13 cellular contexts compared by ENCODE assay signal in the genomic region with DNA sequence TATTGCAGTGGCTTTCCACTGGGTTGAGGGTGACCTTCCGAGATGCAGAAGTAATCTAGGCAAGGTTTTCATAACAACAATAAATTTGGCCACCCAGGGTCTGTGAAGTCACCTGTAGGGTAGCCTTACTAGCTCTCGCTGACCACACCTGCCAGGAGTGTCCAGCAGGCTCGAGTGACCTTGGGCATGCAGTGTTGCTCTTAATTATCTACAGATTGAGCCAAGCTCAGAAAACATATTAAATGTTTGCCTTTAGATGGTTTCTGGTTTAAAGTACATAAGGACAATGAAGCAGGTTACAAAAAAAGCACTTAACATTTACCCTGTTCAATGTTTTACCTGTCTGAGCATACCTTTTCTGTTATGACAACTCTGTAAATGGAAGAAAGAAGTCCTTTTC. TPM values are rescaled to one million over a fixed set of nuclear protein-coding genes. Genes with fewer than 3 reads are reported as not detected.
DNase-seq lines count a peak whose midpoint lies in the region; ATAC-seq and TF ChIP-seq lines count a peak whose summit lies in the region.
"Had no signal": no experiment of that assay in that cellular context is flagged by ENCODE, and none has a peak within 500 bp of the region (broad histone marks: within the 10 kb centered on the region; RNA-seq: fewer than 3 reads in every experiment).

No MANE protein-coding gene starts in this region.

- intact Hi-C loops in CD8-positive, alpha-beta T cell (cut with DNase I, micrococcal nuclease) = no loop called here
- intact Hi-C loops in sigmoid colon (cut with DNase I) = loop anchor here (5.0 kb wide), 1 partner anchor 36 kb away; a partner anchor contains a TSS

- no peak overlapping the region for H3K4me3 ChIP-seq in CD8-positive, alpha-beta T cell (ENCODE audit: low read depth, low read length)
- H3K4me3 ChIP-seq in Loucy (ENCODE audit: low read length, poor library complexity, severe bottlenecking) (peak overlapping the region; percentile 23), sigmoid colon (no peak overlapping the region)

- peaks cover 47% of the 10 kb centered on the region for H3K79me2 ChIP-seq in Loucy (ENCODE audit: insufficient read depth, low read length)

- no peak for TF ChIP-seq POLR2A in sigmoid colon (IDR thresholded peaks at IDR 0.05)

- H3K4me1 ChIP-seq in CD8-positive, alpha-beta T cell (ENCODE audit: insufficient read depth, low read length) = peaks cover 27% of the 10 kb centered on the region
- H3K4me1 ChIP-seq in Loucy (ENCODE audit: insufficient read depth, low read length, poor library complexity, severe bottlenecking) (peaks cover 12% of the 10 kb centered on the region), sigmoid colon (peaks cover 0 to 38% (median 28%) of the 10 kb centered on the region in 4 donors)

- no peaks in the 10 kb centered on the region for H3K9me3 Mint-ChIP-seq in CD8-positive, alpha-beta T cell
- no peaks in the 10 kb centered on the region for H3K9me3 Mint-ChIP-seq in brain
- no peaks in the 10 kb centered on the region for H3K9me3 Mint-ChIP-seq in natural killer cell treated with Interleukin-12 subunit alpha and Interleukin-12 subunit beta and Interleukin-15 and Interleukin-18, amount 100 ng/mL, for 72 hours

- CTCF ChIA-PET in CD8-positive, alpha-beta T cell (lab: Charles Lee) = interaction anchor here (1.3 kb wide), 1 partner anchor 55 kb away, joined by 3 read pairs; no protein-coding TSS in a partner anchor

- H2AFZ ChIP-seq in Loucy (ENCODE audit: low read length) = no peak overlapping the region

- peaks cover 14% of the 10 kb centered on the region for H4K20me1 ChIP-seq in Loucy (ENCODE audit: insufficient read depth, low read length, poor library complexity, severe bottlenecking)

- TF ChIP-seq CTCF in CD8-positive, alpha-beta T cell (IDR thresholded peaks at IDR 0.05) = no peak
- TF ChIP-seq CTCF in Loucy (conservative IDR thresholded peaks at IDR 0.05; ENCODE audit: low read length) (no peak), brain (conservative IDR thresholded peaks at IDR 0.05) (no peak), sigmoid colon (IDR thresholded peaks at IDR 0.05) (no peak)

- WGBS in sigmoid colon, 2 donors = 87 to 90% methylated on average over 3 of the region's 3 CpGs

- H3K4me2 ChIP-seq in Loucy (ENCODE audit: low read depth, low read length, poor library complexity, severe bottlenecking) = peak overlapping the region; percentile 67

- H3K36me3 ChIP-seq in CD8-positive, alpha-beta T cell (ENCODE audit: insufficient read depth, low read length) = no peaks in the 10 kb centered on the region
- no peaks in the 10 kb centered on the region for H3K36me3 ChIP-seq in Loucy (ENCODE audit: insufficient read depth, low read length)
- no peaks in the 10 kb centered on the region for H3K36me3 ChIP-seq in sigmoid colon

- ATAC-seq in CD8-positive, alpha-beta T cell = no peak
- ATAC-seq in natural killer cell treated with Interleukin-12 subunit alpha and Interleukin-12 subunit beta and Interleukin-15 and Interleukin-18, amount 100 ng/mL, for 72 hours = no peak
- ATAC-seq in HG02571 (IDR thresholded peaks at IDR 0.05; ENCODE audit: unreplicated experiment) = no peak
- ATAC-seq in HG02938 (IDR thresholded peaks at IDR 0.05; ENCODE audit: unreplicated experiment) = no peak

- no peaks in the 10 kb centered on the region for H3F3A ChIP-seq in Loucy (ENCODE audit: low read depth)

- DNase-seq in CD8-positive, alpha-beta T cell = no peak
- no peak for DNase-seq in natural killer cell treated with Interleukin-12 subunit alpha and Interleukin-12 subunit beta and Interleukin-15 and Interleukin-18, amount 100 ng/mL, for 72 hours (ENCODE audit: low spot score)
- DNase-seq in sigmoid colon = no peak
- no peak for DNase-seq in KG1 (lab: John Stamatoyannopoulos, UW)
- DNase-seq: cortex of kidney, hippocampal formation, NCI-H1930, NCI-H526 treated with DMSO at 0.1 percent for 48 hours had no signal

- no peak overlapping the region for H3K27ac Mint-ChIP-seq in CD8-positive, alpha-beta T cell
- peak overlapping the region; percentile 5 to 73 (median 58) for H3K27ac Mint-ChIP-seq in brain
- no peak overlapping the region for H3K27ac Mint-ChIP-seq in natural killer cell treated with Interleukin-12 subunit alpha and Interleukin-12 subunit beta and Interleukin-15 and Interleukin-18, amount 100 ng/mL, for 72 hours

- H3K9me3 ChIP-seq in CD8-positive, alpha-beta T cell (ENCODE audit: low read length) = no peaks in the 10 kb centered on the region
- H3K9me3 ChIP-seq in Loucy (ENCODE audit: insufficient read depth, low read depth, low read length) (no peaks in the 10 kb centered on the region), sigmoid colon (no peaks in the 10 kb centered on the region)

- H3K27me3 Mint-ChIP-seq in CD8-positive, alpha-beta T cell (ENCODE audit: low read depth) = peaks cover 7% of the 10 kb centered on the region
- H3K27me3 Mint-ChIP-seq in brain = peaks cover 3% of the 10 kb centered on the region
- H3K27me3 Mint-ChIP-seq in natural killer cell treated with Interleukin-12 subunit alpha and Interleukin-12 subunit beta and Interleukin-15 and Interleukin-18, amount 100 ng/mL, for 72 hours = peaks cover 0 to 2% of the 10 kb centered on the region in 2 donors

- no peak overlapping the region for H3K9ac ChIP-seq in Loucy (ENCODE audit: low read depth, low read length, poor library complexity, severe bottlenecking)

- peaks cover 4% of the 10 kb centered on the region for H3K27me3 ChIP-seq in CD8-positive, alpha-beta T cell (ENCODE audit: insufficient read depth, low read length)
- no peaks in the 10 kb centered on the region for H3K27me3 ChIP-seq in Loucy (ENCODE audit: insufficient read depth, low read length, poor library complexity, severe bottlenecking)
- H3K27me3 ChIP-seq in sigmoid colon = peaks cover 14 to 19% (median 17%) of the 10 kb centered on the region in 3 donors

- H3K4me3 Mint-ChIP-seq in CD8-positive, alpha-beta T cell = peak overlapping the region; percentile 73
- peak overlapping the region; percentile 81 to 87 (median 83) for H3K4me3 Mint-ChIP-seq in brain
- peak overlapping the region; percentile 50 for H3K4me3 Mint-ChIP-seq in natural killer cell treated with Interleukin-12 subunit alpha and Interleukin-12 subunit beta and Interleukin-15 and Interleukin-18, amount 100 ng/mL, for 72 hours

- no peaks in the 10 kb centered on the region for H3K9me2 ChIP-seq in Loucy (replicated peaks; ENCODE audit: low read depth, low read length)

- no peak overlapping the region for H3K27ac ChIP-seq in CD8-positive, alpha-beta T cell (ENCODE audit: low read depth, low read length)
- H3K27ac ChIP-seq in sigmoid colon = no peak overlapping the region
- H3K27ac ChIP-seq: HL-60 had no signal

- no peaks in the 10 kb centered on the region for H3K36me3 Mint-ChIP-seq in CD8-positive, alpha-beta T cell
- H3K36me3 Mint-ChIP-seq in brain = no peaks in the 10 kb centered on the region
- no peaks in the 10 kb centered on the region for H3K36me3 Mint-ChIP-seq in natural killer cell treated with Interleukin-12 subunit alpha and Interleukin-12 subunit beta and Interleukin-15 and Interleukin-18, amount 100 ng/mL, for 72 hours

- H3K4me1 Mint-ChIP-seq in CD8-positive, alpha-beta T cell (ENCODE audit: low read depth) = peaks cover 22% of the 10 kb centered on the region
- peaks cover 38% of the 10 kb centered on the region for H3K4me1 Mint-ChIP-seq in brain
- peaks cover 0 to 18% of the 10 kb centered on the region in 2 donors for H3K4me1 Mint-ChIP-seq in natural killer cell treated with Interleukin-12 subunit alpha and Interleukin-12 subunit beta and Interleukin-15 and Interleukin-18, amount 100 ng/mL, for 72 hours (ENCODE audit: low read depth in 2 of 2)

- POLR2A ChIA-PET in CD8-positive, alpha-beta T cell (lab: Charles Lee) = no interaction called here

- no peak for TF ChIP-seq EP300 in sigmoid colon (IDR thresholded peaks at IDR 0.05)

RNA-seq across cellular contexts. Expression of a gene that starts 1.8 kb away (rescaled TPM):
- 1 to 10 TPM; 2.8 to 3.8 TPM for total RNA-seq in CD8-positive, alpha-beta T cell
- polyA plus RNA-seq in brain (ENCODE audit: insufficient read depth, low read depth, low replicate concordance) (23.3 TPM), sigmoid colon (1 to 10 TPM in 2 of 3 donors, under 1 TPM in 1; 0.60 to 6.5 (median 1.4) TPM)
- 10 to 100 TPM; 22.0 to 39.9 TPM for total RNA-seq in natural killer cell treated with Interleukin-12 subunit alpha and Interleukin-12 subunit beta and Interleukin-15 and Interleukin-18, amount 100 ng/mL, for 72 hours
- total RNA-seq in sigmoid colon = 10 to 100 TPM in 2 of 4 donors, 1 to 10 TPM in 2; 5.9 to 16.1 (median 10.5) TPM

RNA-seq across cellular contexts. Expression of a gene that starts 5.6 kb away (rescaled TPM):
- total RNA-seq in CD8-positive, alpha-beta T cell = not detected
- polyA plus RNA-seq in brain (ENCODE audit: insufficient read depth, low read depth, low replicate concordance) (0.58 TPM), sigmoid colon (under 1 TPM in 1 of 3 donors, not detected in 2; 0.13 TPM)
- total RNA-seq in natural killer cell treated with Interleukin-12 subunit alpha and Interleukin-12 subunit beta and Interleukin-15 and Interleukin-18, amount 100 ng/mL, for 72 hours = not detected
- under 1 TPM in 1 of 4 donors, not detected in 3; 0.83 TPM for total RNA-seq in sigmoid colon

RNA-seq across cellular contexts. Expression of a gene that starts 16.8 kb away (rescaled TPM):
- under 1 TPM; 0.30 to 0.69 TPM for total RNA-seq in CD8-positive, alpha-beta T cell
- polyA plus RNA-seq in brain (ENCODE audit: insufficient read depth, low read depth, low replicate concordance) (20.4 TPM), sigmoid colon (10 to 100 TPM in 1 of 3 donors, 1 to 10 TPM in 1, under 1 TPM in 1; 0.60 to 10.6 (median 2.3) TPM)
- total RNA-seq in natural killer cell treated with Interleukin-12 subunit alpha and Interleukin-12 subunit beta and Interleukin-15 and Interleukin-18, amount 100 ng/mL, for 72 hours = 10 to 100 TPM in 1 of 2 donors, 1 to 10 TPM in 1; 8.6 to 39.0 TPM
- 1 to 10 TPM in 1 of 4 donors, not detected in 3; 8.3 TPM for total RNA-seq in sigmoid colon

RNA-seq across cellular contexts. Expression of a gene that starts 37.0 kb away (rescaled TPM):
- 100 to 1,000 TPM; 260 TPM for total RNA-seq in CD8-positive, alpha-beta T cell
- polyA plus RNA-seq in brain (ENCODE audit: insufficient read depth, low read depth, low replicate concordance) (403 TPM), sigmoid colon (100 to 1,000 TPM in 1 of 3 donors, 10 to 100 TPM in 2; 79.3 to 233 (median 99.0) TPM)
- total RNA-seq in natural killer cell treated with Interleukin-12 subunit alpha and Interleukin-12 subunit beta and Interleukin-15 and Interleukin-18, amount 100 ng/mL, for 72 hours = 100 to 1,000 TPM; 103 to 146 TPM
- total RNA-seq in sigmoid colon = 10 to 100 TPM; 33.2 to 51.5 (median 42.5) TPM

RNA-seq across cellular contexts. Expression of a gene that starts 43.4 kb away (rescaled TPM):
- 100 to 1,000 TPM; 212 to 226 TPM for total RNA-seq in CD8-positive, alpha-beta T cell
- polyA plus RNA-seq in brain (ENCODE audit: insufficient read depth, low read depth, low replicate concordance) (18.9 TPM), sigmoid colon (10 to 100 TPM; 21.0 to 39.4 (median 21.5) TPM)
- 10 to 100 TPM; 34.1 to 63.9 TPM for total RNA-seq in natural killer cell treated with Interleukin-12 subunit alpha and Interleukin-12 subunit beta and Interleukin-15 and Interleukin-18, amount 100 ng/mL, for 72 hours
- 10 to 100 TPM; 23.3 to 25.3 (median 24.4) TPM for total RNA-seq in sigmoid colon

Comparison
In these comparisons a context has a peak if more than half of its experiments do, and no peak if none do; other contexts are left out.
1. H3K27ac Mint-ChIP-seq: peak in brain (5 of 5); none in CD8-positive, alpha-beta T cell (single experiment) and natural killer cell treated with Interleukin-12 subunit alpha and Interleukin-12 subunit beta and Interleukin-15 and Interleukin-18, amount 100 ng/mL, for 72 hours (0 of 2).
2. Peak in every context shown above with its lines, with median percentiles within 50 percentile points of each other: H3K4me3 Mint-ChIP-seq.